11 cellular contexts compared by ENCODE assay signal in the genomic region with DNA sequence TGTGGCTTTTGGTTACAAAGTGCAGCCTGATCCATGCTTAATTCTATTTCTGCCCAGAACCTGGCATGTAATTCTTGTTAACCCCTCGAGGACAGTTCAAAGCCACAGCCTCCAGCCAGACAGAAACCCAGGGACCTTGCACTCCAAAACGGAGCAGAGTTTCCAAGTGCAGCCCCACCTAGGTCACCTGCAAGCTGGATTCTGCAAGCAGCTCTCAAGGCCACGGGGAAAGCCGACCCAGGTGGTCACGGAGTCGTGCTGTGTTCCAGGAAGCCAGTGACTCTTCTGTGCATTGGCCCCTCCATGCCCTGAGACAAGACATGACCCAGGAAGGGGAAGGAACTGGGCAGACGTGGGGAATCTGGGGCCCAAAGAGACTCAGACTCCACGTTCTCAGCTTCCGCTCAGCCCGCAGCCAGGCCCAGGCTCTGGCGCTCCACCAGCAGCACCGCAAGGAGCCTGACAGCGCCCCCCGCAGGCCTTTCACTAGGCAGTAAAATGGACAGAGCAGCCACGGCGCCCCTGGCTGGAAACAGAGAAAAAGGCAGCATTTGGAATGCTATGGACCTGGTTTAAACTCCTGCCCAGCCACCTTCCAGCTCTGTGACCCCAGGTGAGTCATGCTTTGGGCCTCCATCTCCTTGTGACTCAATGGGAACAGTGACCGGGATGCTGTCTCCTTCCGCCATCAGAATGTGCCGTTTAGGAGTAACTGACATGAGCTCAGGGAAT. TPM values are rescaled to one million over a fixed set of nuclear protein-coding genes. Genes with fewer than 3 reads are reported as not detected.
DNase-seq lines count a peak whose midpoint lies in the region; ATAC-seq and TF ChIP-seq lines count a peak whose summit lies in the region.
"Had no signal": no experiment of that assay in that cellular context is flagged by ENCODE, and none has a peak within 500 bp of the region (broad histone marks: within the 10 kb centered on the region; RNA-seq: fewer than 3 reads in every experiment).

No MANE protein-coding gene starts in this region.

- no peaks in the 10 kb centered on the region for H3K27me3 ChIP-seq in upper lobe of right lung

- no peak overlapping the region for H3K4me3 ChIP-seq in AG09309 (ENCODE audit: control insufficient read depth, low read depth, low read length)
- no peak overlapping the region for H3K4me3 ChIP-seq in HEK293 (ENCODE audit: low read depth, low read length)
- H3K4me3 ChIP-seq in upper lobe of right lung, result no peak overlapping the region
- H3K4me3 ChIP-seq: mucosa of descending colon had no signal

- no peaks in the 10 kb centered on the region for H3K4me1 ChIP-seq in HEK293 (ENCODE audit: control insufficient read depth, insufficient read depth, low read length)
- H3K4me1 ChIP-seq in upper lobe of right lung, result no peaks in the 10 kb centered on the region

- peaks cover 3% of the 10 kb centered on the region for H3K4me1 Mint-ChIP-seq in activated naive CD8-positive, alpha-beta T cell treated with anti-CD3 and anti-CD28 coated beads, Interleukin-2, amount 50 U/mL, for 24 hours

- no peak for DNase-seq in AG09309 (ENCODE audit: low read depth)
- DNase-seq in activated naive CD8-positive, alpha-beta T cell treated with anti-CD3 and anti-CD28 coated beads, Interleukin-2, amount 50 U/mL, for 24 hours, result peak; percentile 10
- peak; percentile 96 for DNase-seq in islet precursor cell
- DNase-seq in upper lobe of right lung, result no peak
- DNase-seq in NCI-H2107 (lab: John Stamatoyannopoulos, UW), result no peak
- DNase-seq: activated T-cell treated with anti-CD3 and anti-CD28 coated beads, Interleukin-2, amount 50 U/mL, for 48 hours had no signal

- no peaks in the 10 kb centered on the region for H3K36me3 Mint-ChIP-seq in activated naive CD8-positive, alpha-beta T cell treated with anti-CD3 and anti-CD28 coated beads, Interleukin-2, amount 50 U/mL, for 24 hours (ENCODE audit: low read depth)

- POLR2A ChIA-PET in HEK293 (lab: Yijun Ruan, JAX), result interaction anchor here (0.6 kb wide), 1 partner anchor 11 kb away, joined by 3 read pairs; no protein-coding TSS in a partner anchor

- TF ChIP-seq CTCF in AG09309 (IDR thresholded peaks at IDR 0.05; ENCODE audit: control insufficient read depth, insufficient read depth, low read depth, low read length, missing control alignments) (peak; percentile 30), HEK293 (tag by site-specific recombination; IDR thresholded peaks at IDR 0.05) (0 out of 2 replicates have a peak, but pooled peaks have one; percentile 19), upper lobe of right lung (IDR thresholded peaks at IDR 0.05) (no peak)

- H3K27ac ChIP-seq in HEK293 (ENCODE audit: extremely low read depth, low read depth, low read length) (no peak overlapping the region), upper lobe of right lung (no peak overlapping the region)

- intact Hi-C loops in upper lobe of right lung (cut with DNase I), result no loop called here

- no peaks in the 10 kb centered on the region for H3K9me3 ChIP-seq in HEK293 (ENCODE audit: control insufficient read depth, insufficient read depth, low read depth, low read length)
- H3K9me3 ChIP-seq in upper lobe of right lung, result no peaks in the 10 kb centered on the region
- H3K9me3 ChIP-seq: mucosa of descending colon had no signal

- ATAC-seq in activated naive CD8-positive, alpha-beta T cell treated with anti-CD3 and anti-CD28 coated beads, Interleukin-2, amount 50 U/mL, for 24 hours, result no peak
- ATAC-seq in GM21367 (IDR thresholded peaks at IDR 0.05; ENCODE audit: unreplicated experiment) (no peak), upper lobe of right lung (no peak), GM18498 (IDR thresholded peaks at IDR 0.05; ENCODE audit: unreplicated experiment) (no peak)
- ATAC-seq: mucosa of descending colon had no signal

- H3K4me3 Mint-ChIP-seq in activated naive CD8-positive, alpha-beta T cell treated with anti-CD3 and anti-CD28 coated beads, Interleukin-2, amount 50 U/mL, for 24 hours, result no peak overlapping the region

- H3K9me3 Mint-ChIP-seq in activated naive CD8-positive, alpha-beta T cell treated with anti-CD3 and anti-CD28 coated beads, Interleukin-2, amount 50 U/mL, for 24 hours, result no peaks in the 10 kb centered on the region

- H3K27me3 Mint-ChIP-seq in activated naive CD8-positive, alpha-beta T cell treated with anti-CD3 and anti-CD28 coated beads, Interleukin-2, amount 50 U/mL, for 24 hours, result no peaks in the 10 kb centered on the region

- H3K27ac Mint-ChIP-seq in activated naive CD8-positive, alpha-beta T cell treated with anti-CD3 and anti-CD28 coated beads, Interleukin-2, amount 50 U/mL, for 24 hours, result no peak overlapping the region

- H3K36me3 ChIP-seq in HEK293 (ENCODE audit: control insufficient read depth in 2 of 2, insufficient read depth in 1 of 2, low read length in 2 of 2) (no peaks in the 10 kb centered on the region; a peak in 1 of 3 replicates), upper lobe of right lung (no peaks in the 10 kb centered on the region)

- CTCF ChIA-PET in HEK293 (lab: Yijun Ruan, JAX), result interaction anchor here (0.7 to 1.6 kb wide), 8 partner anchors 9 to 435 kb away, joined by 3 to 4 read pairs (median 3); no protein-coding TSS in a partner anchor

TF ChIP-seq in HEK293, 187 proteins besides CTCF, POLR2A, EP300 and RAD21:
- TF ChIP-seq ZFP3 (tag by site-specific recombination; IDR thresholded peaks at IDR 0.05; ENCODE audit: low read depth), result no peak

RNA-seq across cellular contexts. Expression of gene GSG1L, which starts 27.3 kb away (rescaled TPM):
- 1.6 TPM for total RNA-seq in upper lobe of right lung
- total RNA-seq: T-helper 1 cell treated with Interleukin-12 subunit alpha and Interleukin-12 subunit beta and Interleukin-4 antibody, amounts not matched to agents 30 ng/mL and 1 ng/mL, for 36 hours had no signal

Comparison
In these comparisons a context has a peak if more than half of its experiments do, and no peak if none do; other contexts are left out.
1. DNase-seq: peak in activated naive CD8-positive, alpha-beta T cell treated with anti-CD3 and anti-CD28 coated beads, Interleukin-2, amount 50 U/mL, for 24 hours (single experiment) and islet precursor cell (single experiment); none in AG09309 (single experiment), upper lobe of right lung (single experiment) and NCI-H2107 (single experiment).